1 cellular context compared by ENCODE assay signal in the genomic region with DNA sequence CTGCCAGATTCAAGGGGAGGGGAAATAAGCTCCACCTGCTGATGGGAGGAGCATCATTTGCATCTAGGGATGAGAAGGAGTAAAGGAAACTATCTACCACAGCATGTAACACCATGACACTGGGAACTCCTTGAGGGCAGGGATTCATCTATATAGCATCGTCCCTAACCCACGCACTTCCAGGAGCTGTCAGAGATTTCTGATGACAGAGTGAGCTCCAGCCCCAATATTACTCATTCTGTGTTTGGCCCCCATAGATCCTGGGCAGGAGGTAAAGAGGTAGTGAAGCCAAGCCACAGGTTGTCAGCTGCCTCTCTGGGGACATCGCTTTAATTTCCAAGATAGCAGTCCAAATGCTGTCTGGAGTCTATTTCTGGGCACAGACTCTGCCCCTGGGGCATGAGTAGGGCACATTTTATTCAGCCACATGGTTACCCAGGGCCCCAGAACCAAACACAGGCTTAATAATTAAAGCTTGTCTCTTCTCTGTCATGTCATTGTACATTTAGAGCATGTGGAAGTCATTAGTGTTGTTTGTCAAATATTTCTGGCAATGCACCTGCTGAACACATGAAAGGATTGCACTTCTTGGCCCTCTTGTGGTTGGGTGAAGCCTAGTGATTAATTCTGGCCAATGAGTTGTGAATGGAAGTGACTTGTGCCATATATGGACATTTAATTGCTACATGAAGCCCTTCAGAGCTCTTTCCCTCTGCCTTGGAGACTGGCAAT.
TF ChIP-seq lines count a peak whose summit lies in the region.

No MANE protein-coding gene starts in this region.

TF ChIP-seq in GM23338, 12 proteins besides CTCF, POLR2A, EP300 and RAD21 (continued from another document):
- TF ChIP-seq, protein P1, sequence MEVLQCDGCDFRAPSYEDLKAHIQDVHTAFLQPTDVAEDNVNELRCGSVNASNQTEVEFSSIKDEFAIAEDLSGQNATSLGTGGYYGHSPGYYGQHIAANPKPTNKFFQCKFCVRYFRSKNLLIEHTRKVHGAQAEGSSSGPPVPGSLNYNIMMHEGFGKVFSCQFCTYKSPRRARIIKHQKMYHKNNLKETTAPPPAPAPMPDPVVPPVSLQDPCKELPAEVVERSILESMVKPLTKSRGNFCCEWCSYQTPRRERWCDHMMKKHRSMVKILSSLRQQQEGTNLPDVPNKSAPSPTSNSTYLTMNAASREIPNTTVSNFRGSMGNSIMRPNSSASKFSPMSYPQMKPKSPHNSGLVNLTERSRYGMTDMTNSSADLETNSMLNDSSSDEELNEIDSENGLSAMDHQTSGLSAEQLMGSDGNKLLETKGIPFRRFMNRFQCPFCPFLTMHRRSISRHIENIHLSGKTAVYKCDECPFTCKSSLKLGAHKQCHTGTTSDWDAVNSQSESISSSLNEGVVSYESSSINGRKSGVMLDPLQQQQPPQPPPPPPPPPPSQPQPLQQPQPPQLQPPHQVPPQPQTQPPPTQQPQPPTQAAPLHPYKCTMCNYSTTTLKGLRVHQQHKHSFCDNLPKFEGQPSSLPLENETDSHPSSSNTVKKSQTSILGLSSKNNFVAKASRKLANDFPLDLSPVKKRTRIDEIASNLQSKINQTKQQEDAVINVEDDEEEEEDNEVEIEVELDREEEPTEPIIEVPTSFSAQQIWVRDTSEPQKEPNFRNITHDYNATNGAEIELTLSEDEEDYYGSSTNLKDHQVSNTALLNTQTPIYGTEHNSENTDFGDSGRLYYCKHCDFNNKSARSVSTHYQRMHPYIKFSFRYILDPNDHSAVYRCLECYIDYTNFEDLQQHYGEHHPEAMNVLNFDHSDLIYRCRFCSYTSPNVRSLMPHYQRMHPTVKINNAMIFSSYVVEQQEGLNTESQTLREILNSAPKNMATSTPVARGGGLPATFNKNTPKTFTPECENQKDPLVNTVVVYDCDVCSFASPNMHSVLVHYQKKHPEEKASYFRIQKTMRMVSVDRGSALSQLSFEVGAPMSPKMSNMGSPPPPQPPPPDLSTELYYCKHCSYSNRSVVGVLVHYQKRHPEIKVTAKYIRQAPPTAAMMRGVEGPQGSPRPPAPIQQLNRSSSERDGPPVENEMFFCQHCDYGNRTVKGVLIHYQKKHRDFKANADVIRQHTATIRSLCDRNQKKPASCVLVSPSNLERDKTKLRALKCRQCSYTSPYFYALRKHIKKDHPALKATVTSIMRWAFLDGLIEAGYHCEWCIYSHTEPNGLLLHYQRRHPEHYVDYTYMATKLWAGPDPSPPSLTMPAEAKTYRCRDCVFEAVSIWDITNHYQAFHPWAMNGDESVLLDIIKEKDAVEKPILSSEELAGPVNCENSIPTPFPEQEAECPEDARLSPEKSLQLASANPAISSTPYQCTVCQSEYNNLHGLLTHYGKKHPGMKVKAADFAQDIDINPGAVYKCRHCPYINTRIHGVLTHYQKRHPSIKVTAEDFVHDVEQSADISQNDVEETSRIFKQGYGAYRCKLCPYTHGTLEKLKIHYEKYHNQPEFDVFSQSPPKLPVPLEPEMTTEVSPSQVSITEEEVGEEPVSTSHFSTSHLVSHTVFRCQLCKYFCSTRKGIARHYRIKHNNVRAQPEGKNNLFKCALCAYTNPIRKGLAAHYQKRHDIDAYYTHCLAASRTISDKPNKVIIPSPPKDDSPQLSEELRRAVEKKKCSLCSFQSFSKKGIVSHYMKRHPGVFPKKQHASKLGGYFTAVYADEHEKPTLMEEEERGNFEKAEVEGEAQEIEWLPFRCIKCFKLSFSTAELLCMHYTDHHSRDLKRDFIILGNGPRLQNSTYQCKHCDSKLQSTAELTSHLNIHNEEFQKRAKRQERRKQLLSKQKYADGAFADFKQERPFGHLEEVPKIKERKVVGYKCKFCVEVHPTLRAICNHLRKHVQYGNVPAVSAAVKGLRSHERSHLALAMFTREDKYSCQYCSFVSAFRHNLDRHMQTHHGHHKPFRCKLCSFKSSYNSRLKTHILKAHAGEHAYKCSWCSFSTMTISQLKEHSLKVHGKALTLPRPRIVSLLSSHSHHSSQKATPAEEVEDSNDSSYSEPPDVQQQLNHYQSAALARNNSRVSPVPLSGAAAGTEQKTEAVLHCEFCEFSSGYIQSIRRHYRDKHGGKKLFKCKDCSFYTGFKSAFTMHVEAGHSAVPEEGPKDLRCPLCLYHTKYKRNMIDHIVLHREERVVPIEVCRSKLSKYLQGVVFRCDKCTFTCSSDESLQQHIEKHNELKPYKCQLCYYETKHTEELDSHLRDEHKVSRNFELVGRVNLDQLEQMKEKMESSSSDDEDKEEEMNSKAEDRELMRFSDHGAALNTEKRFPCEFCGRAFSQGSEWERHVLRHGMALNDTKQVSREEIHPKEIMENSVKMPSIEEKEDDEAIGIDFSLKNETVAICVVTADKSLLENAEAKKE (CRISPR knock-in tag; IDR thresholded peaks at IDR 0.05), result no peak
- no peak for TF ChIP-seq EZH2phosphoT487 (IDR thresholded peaks at IDR 0.05; ENCODE audit: unreplicated experiment)
